Comparison of ENCODE assay signal across 16 cellular contexts in the genomic region with DNA sequence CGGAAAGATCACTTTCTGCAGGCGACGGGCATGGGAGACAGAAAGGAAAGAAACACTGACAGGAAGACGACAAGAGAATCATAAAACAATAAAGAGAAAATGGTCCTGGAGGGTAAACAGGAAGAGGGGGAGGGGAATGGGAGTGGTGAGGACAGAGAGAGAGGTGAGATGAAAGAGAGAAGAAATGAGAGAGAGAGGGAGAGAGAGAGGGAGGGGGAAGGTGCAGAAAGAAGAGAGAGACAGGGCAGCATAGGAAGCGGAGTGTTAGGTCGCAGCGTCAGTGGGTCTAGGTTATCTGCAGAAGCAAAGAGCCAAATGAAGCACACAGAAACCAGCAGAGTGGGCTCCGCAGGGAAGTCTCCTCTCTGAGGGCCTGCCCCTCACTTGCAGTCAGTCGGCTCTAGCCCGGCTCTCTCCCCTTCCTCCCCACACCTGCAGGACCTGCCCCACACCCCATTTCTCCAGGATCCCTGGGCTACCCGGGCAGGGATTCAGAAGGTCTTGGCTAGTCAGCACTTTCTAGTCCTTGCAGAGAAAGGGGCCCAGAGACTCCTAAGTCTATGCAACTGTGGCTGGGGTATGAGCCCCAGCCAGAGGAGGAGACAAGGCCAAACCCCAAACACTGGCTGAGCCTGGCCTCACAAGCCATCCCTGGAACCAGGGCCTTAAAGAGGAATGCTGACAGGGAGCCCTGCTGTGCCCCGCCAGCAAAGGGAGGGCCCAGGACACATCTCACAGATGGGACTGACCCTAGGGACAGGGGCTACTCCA. TPM values are rescaled to one million over a fixed set of nuclear protein-coding genes. Genes with fewer than 3 reads are reported as not detected.
DNase-seq lines count a peak whose midpoint lies in the region; ATAC-seq lines count a peak whose summit lies in the region.
"Had no signal": no experiment of that assay in that cellular context is flagged by ENCODE, and none has a peak within 500 bp of the region (broad histone marks: within the 10 kb centered on the region; RNA-seq: fewer than 3 reads in every experiment).

No MANE protein-coding gene starts in this region.

- no peaks in the 10 kb centered on the region for H3K9me3 ChIP-seq in iPS-20b (ENCODE audit: insufficient read depth, low read depth, low read length)
- H3K9me3 ChIP-seq: thyroid gland had no signal

- peak overlapping the region; percentile 64 for H3K27ac Mint-ChIP-seq in activated CD4-positive, alpha-beta T cell treated with anti-CD3 and anti-CD28 coated beads for 36 hours
- peak overlapping the region; percentile 93 for H3K27ac Mint-ChIP-seq in activated T-cell treated with anti-CD3 and anti-CD28 coated beads, Interleukin-2, amount 50 U/mL, for 72 hours

- H3K27me3 ChIP-seq in iPS-20b (ENCODE audit: insufficient read depth, low read length): no peaks in the 10 kb centered on the region
- H3K27me3 ChIP-seq: thyroid gland had no signal

- H3K9me3 Mint-ChIP-seq in activated CD4-positive, alpha-beta T cell treated with anti-CD3 and anti-CD28 coated beads for 36 hours (ENCODE audit: low read depth): no peaks in the 10 kb centered on the region
- H3K9me3 Mint-ChIP-seq in activated T-cell treated with anti-CD3 and anti-CD28 coated beads, Interleukin-2, amount 50 U/mL, for 72 hours: no peaks in the 10 kb centered on the region

- ATAC-seq in activated CD4-positive, alpha-beta T cell treated with anti-CD3 and anti-CD28 coated beads for 36 hours: peak; percentile 59
- peak; percentile 51 to 65 for ATAC-seq in activated T-cell treated with anti-CD3 and anti-CD28 coated beads, Interleukin-2, amount 50 U/mL, for 72 hours (replicated peaks in 1 of 2)
- ATAC-seq in stimulated activated naive CD8-positive, alpha-beta T cell treated with anti-CD3 and anti-CD28 coated beads, Interleukin-15, Interleukin-2, amounts not matched to agents 100 U/mL and 50 U/mL, for 24 hours: peak; percentile 13
- no peak for ATAC-seq in GM18868 (IDR thresholded peaks at IDR 0.05; ENCODE audit: unreplicated experiment)
- no peak for ATAC-seq in GM18519 (IDR thresholded peaks at IDR 0.05; ENCODE audit: low FRiP score, unreplicated experiment)
- ATAC-seq: GM12878 had no signal

- H3K36me3 ChIP-seq in iPS-20b (ENCODE audit: insufficient read depth, low read depth, low read length): no peaks in the 10 kb centered on the region
- H3K36me3 ChIP-seq: thyroid gland had no signal

- intact Hi-C loops in activated CD4-positive, alpha-beta T cell treated with anti-CD3 and anti-CD28 coated beads for 36 hours (cut with DNase I, micrococcal nuclease): no loop called here

- no peak overlapping the region for H3K27ac ChIP-seq in iPS-20b (ENCODE audit: low read length)
- H3K27ac ChIP-seq: thyroid gland had no signal

- CTCF ChIA-PET in activated CD4-positive, alpha-beta T cell treated with anti-CD3 and anti-CD28 coated beads for 36 hours (lab: Charles Lee): no interaction called here

- no peaks in the 10 kb centered on the region for H3K27me3 Mint-ChIP-seq in activated CD4-positive, alpha-beta T cell treated with anti-CD3 and anti-CD28 coated beads for 36 hours
- no peaks in the 10 kb centered on the region for H3K27me3 Mint-ChIP-seq in activated T-cell treated with anti-CD3 and anti-CD28 coated beads, Interleukin-2, amount 50 U/mL, for 72 hours (ENCODE audit: low read depth)

- peaks cover 9% of the 10 kb centered on the region; the same call in 1 of the 2 replicates for H3K4me1 ChIP-seq in iPS-20b (ENCODE audit: insufficient read depth, low read length)
- H3K4me1 ChIP-seq: thyroid gland had no signal

- H3K36me3 Mint-ChIP-seq in activated CD4-positive, alpha-beta T cell treated with anti-CD3 and anti-CD28 coated beads for 36 hours (ENCODE audit: low read depth): no peaks in the 10 kb centered on the region
- H3K36me3 Mint-ChIP-seq in activated T-cell treated with anti-CD3 and anti-CD28 coated beads, Interleukin-2, amount 50 U/mL, for 72 hours (ENCODE audit: insufficient read depth in 2 of 2): peaks cover 0 to 2% of the 10 kb centered on the region in 2 donors

- peak overlapping the region; percentile 8; the same call in 1 of the 2 replicates for H3K9ac ChIP-seq in iPS-20b (ENCODE audit: low read depth, low read length)

- DNase-seq in activated CD4-positive, alpha-beta T cell treated with anti-CD3 and anti-CD28 coated beads for 36 hours: peak; percentile 28
- no peak for DNase-seq in activated CD4-positive, alpha-beta T cell treated with anti-CD3 and anti-CD28 coated beads for 48 hours
- DNase-seq in activated T-cell treated with anti-CD3 and anti-CD28 coated beads, Interleukin-2, amount 50 U/mL, for 72 hours: peak in 1 of 2 donors; percentile 17
- DNase-seq in stimulated activated naive CD8-positive, alpha-beta T cell treated with anti-CD3 and anti-CD28 coated beads, Interleukin-15, Interleukin-2, amounts not matched to agents 100 U/mL and 50 U/mL, for 24 hours: peak; percentile 9
- no peak for DNase-seq in 8988T
- DNase-seq: HCEC 1CT, NCI-H1436 treated with DMSO at 0.1 percent for 48 hours, NCI-H774, SHP77 treated with DMSO at 0.1 percent for 48 hours, thyroid gland had no signal

- POLR2A ChIA-PET in activated CD4-positive, alpha-beta T cell treated with anti-CD3 and anti-CD28 coated beads for 36 hours (lab: Charles Lee): no interaction called here

- H3K4me1 Mint-ChIP-seq in activated CD4-positive, alpha-beta T cell treated with anti-CD3 and anti-CD28 coated beads for 36 hours: peaks cover 40% of the 10 kb centered on the region
- H3K4me1 Mint-ChIP-seq in activated T-cell treated with anti-CD3 and anti-CD28 coated beads, Interleukin-2, amount 50 U/mL, for 72 hours (ENCODE audit: low read depth): peaks cover 48% of the 10 kb centered on the region

- peak overlapping the region; percentile 40 for H3K4me3 Mint-ChIP-seq in activated CD4-positive, alpha-beta T cell treated with anti-CD3 and anti-CD28 coated beads for 36 hours
- H3K4me3 Mint-ChIP-seq in activated T-cell treated with anti-CD3 and anti-CD28 coated beads, Interleukin-2, amount 50 U/mL, for 72 hours: peak overlapping the region; percentile 78 to 81

- H3K4me3 ChIP-seq in iPS-20b (ENCODE audit: low read length): no peak overlapping the region
- H3K4me3 ChIP-seq: GM12878, thyroid gland had no signal

RNA-seq across cellular contexts. Expression of gene MEIKIN, which starts 29.7 kb away (rescaled TPM):
- total RNA-seq in activated CD4-positive, alpha-beta T cell treated with anti-CD3 and anti-CD28 coated beads for 36 hours: not detected
- total RNA-seq in activated T-cell treated with anti-CD3 and anti-CD28 coated beads, Interleukin-2, amount 50 U/mL, for 72 hours: under 1 TPM in 1 of 2 donors, not detected in 1; 0.19 TPM
- total RNA-seq: chondrocyte, fibroblast of lung, GM12878, thyroid gland had no signal

RNA-seq across cellular contexts. Expression of gene ACSL6, which starts 36.3 kb away (rescaled TPM):
- 1 to 10 TPM; 3.1 to 3.3 TPM for total RNA-seq in activated CD4-positive, alpha-beta T cell treated with anti-CD3 and anti-CD28 coated beads for 36 hours
- 1 to 10 TPM; 5.9 to 8.2 TPM for total RNA-seq in activated T-cell treated with anti-CD3 and anti-CD28 coated beads, Interleukin-2, amount 50 U/mL, for 72 hours
- total RNA-seq: chondrocyte, GM12878 had no signal

Comparison
In these comparisons a context has a peak if more than half of its experiments do, and no peak if none do; other contexts are left out.
1. DNase-seq: peak in activated CD4-positive, alpha-beta T cell treated with anti-CD3 and anti-CD28 coated beads for 36 hours (single experiment) and stimulated activated naive CD8-positive, alpha-beta T cell treated with anti-CD3 and anti-CD28 coated beads, Interleukin-15, Interleukin-2, amounts not matched to agents 100 U/mL and 50 U/mL, for 24 hours (single experiment); none in activated CD4-positive, alpha-beta T cell treated with anti-CD3 and anti-CD28 coated beads for 48 hours (single experiment) and 8988T (single experiment).
2. ATAC-seq: peak in activated CD4-positive, alpha-beta T cell treated with anti-CD3 and anti-CD28 coated beads for 36 hours (single experiment), activated T-cell treated with anti-CD3 and anti-CD28 coated beads, Interleukin-2, amount 50 U/mL, for 72 hours (2 of 2) and stimulated activated naive CD8-positive, alpha-beta T cell treated with anti-CD3 and anti-CD28 coated beads, Interleukin-15, Interleukin-2, amounts not matched to agents 100 U/mL and 50 U/mL, for 24 hours (single experiment); none in GM18868 (single experiment) and GM18519 (single experiment).